Comparison of ENCODE assay signal across 8 cellular contexts in the genomic region with DNA sequence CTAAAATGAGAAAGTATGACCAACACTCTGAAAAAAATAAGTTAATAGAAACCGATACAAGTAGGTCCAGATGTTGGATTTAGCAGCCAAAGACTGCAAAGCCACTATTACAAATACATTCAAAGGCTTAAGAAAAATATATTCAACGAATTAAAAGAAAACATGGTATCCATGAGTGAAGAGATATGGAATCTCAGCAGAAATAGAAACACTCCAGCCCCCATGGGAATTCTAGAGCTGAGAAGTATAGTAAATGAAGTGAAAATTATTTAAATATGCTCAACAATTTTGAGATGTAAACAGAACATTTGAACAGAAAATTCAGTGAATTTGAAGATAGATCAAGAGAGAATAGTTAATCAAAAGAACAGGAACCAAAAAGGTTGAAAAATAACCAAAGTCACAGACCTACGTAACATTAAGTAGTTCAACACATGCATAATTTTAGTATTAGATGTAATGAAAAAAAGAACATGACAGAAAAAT.
"Had no signal": no experiment of that assay in that cellular context is flagged by ENCODE, and none has a peak within 500 bp of the region (broad histone marks: within the 10 kb centered on the region; RNA-seq: fewer than 3 reads in every experiment).

No MANE protein-coding gene starts in this region.

- H3K4me2 ChIP-seq: GM23338 had no signal

- H3K9me3 Mint-ChIP-seq: GM23338, H9, IgD-negative memory B cell had no signal

- FAIRE-seq: H1, HepG2 had no signal

- H3K4me3 ChIP-seq: GM23338 had no signal

- H3K36me3 Mint-ChIP-seq: IgD-negative memory B cell had no signal

- DNase-seq: H9, HCEC 1CT, KG1 had no signal

- H3K4me1 Mint-ChIP-seq: GM23338, H9, IgD-negative memory B cell had no signal

- H2AFZ ChIP-seq: GM23338 had no signal

- H3K27ac Mint-ChIP-seq: GM23338, H9, IgD-negative memory B cell had no signal

- ATAC-seq: GM23338, HepG2 had no signal

- H3K27ac ChIP-seq: HL-60 had no signal

- H3K4me3 Mint-ChIP-seq: GM23338, H9, IgD-negative memory B cell had no signal
